19 cellular contexts compared by ENCODE assay signal in the genomic region with DNA sequence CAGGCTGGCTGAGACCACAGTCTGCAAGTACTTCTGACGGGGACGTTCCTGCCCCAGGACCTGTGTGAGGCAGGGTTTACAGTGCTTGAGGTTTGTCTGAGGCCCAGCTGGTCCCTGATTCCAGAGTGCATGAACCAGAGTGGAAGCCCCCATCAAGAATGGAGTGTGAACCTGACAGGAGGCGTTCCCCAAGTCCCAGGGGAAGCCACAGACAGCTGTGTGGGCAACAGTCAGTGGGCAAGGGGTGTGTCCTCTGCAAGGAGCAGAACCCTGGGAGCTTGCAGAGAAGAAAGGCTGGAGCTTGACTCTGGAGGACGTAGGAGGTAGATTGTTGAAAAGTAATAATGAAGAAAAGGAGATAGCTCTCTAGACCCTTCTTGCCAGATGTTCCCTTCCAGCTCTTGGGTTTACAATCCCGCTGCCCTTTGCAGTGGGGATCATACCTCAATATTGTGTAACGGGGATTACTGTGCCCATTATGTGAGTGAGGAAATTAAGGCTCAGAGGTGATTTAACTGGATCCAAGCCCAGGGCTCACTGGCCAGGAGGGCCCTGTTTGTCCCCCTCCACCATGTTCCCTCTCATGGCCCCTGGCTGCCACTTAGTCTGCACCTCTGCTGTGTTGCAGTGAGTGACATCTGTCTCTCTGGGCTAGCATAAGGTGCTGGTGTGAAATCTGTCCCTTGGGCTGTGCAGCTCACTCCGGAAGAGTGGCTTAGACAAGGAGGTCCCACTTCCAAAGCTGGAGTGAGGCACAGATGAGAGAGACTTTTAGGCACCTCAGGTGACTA. TPM values are rescaled to one million over a fixed set of nuclear protein-coding genes. Genes with fewer than 3 reads are reported as not detected.
"Had no signal": no experiment of that assay in that cellular context is flagged by ENCODE, and none has a peak within 500 bp of the region (broad histone marks: within the 10 kb centered on the region; RNA-seq: fewer than 3 reads in every experiment).

No MANE protein-coding gene starts in this region.

- H3K27ac ChIP-seq: adrenal gland, cardiac muscle cell, thyroid gland, uterus had no signal

- H3K36me3 ChIP-seq: uterus had no signal

- ATAC-seq: esophagus mucosa; stimulated activated effector memory CD8-positive, alpha-beta T cell treated with anti-CD3 and anti-CD28 coated beads, Interleukin-12 subunit alpha, Interleukin-12 subunit beta, amount 100 ng/mL, for 72 hours had no signal

- H3K27me3 ChIP-seq: adrenal gland, cardiac muscle cell, thyroid gland, uterus had no signal

- DNase-seq: activated CD4-positive, alpha-beta T cell treated with anti-CD3 and anti-CD28 coated beads for 1 hour; activated CD4-positive, alpha-beta T cell treated with anti-CD3 and anti-CD28 coated beads, Interleukin-2, amount 50 U/mL, for 48 hours; activated naive CD4-positive, alpha-beta T cell treated with anti-CD3 and anti-CD28 coated beads, Interleukin-2, amount 10 ng/mL, durations not matched to agents 7 days and 5 days; activated T-cell treated with anti-CD3 and anti-CD28 coated beads, Interleukin-2, amount 50 U/mL, for 24 hours; adrenal gland; hippocampal formation; mesenchymal stem cell; nucleus accumbens; posterior cingulate gyrus; retina; T1000; thyroid gland; uterus had no signal

- H3K9me3 ChIP-seq: adrenal gland, thyroid gland, uterus had no signal

- H3K4me3 ChIP-seq: adrenal gland, cardiac muscle cell, thyroid gland, uterus had no signal

- FAIRE-seq: endometrium, keratinocyte had no signal

RNA-seq across cellular contexts. Expression of a gene that starts 58.7 kb away (rescaled TPM):
- total RNA-seq: natural killer cell treated with Interleukin-12 subunit alpha and Interleukin-12 subunit beta and Interleukin-15 and Interleukin-18, amount 100 ng/mL, for 72 hours had no signal
